In the genomic region with DNA sequence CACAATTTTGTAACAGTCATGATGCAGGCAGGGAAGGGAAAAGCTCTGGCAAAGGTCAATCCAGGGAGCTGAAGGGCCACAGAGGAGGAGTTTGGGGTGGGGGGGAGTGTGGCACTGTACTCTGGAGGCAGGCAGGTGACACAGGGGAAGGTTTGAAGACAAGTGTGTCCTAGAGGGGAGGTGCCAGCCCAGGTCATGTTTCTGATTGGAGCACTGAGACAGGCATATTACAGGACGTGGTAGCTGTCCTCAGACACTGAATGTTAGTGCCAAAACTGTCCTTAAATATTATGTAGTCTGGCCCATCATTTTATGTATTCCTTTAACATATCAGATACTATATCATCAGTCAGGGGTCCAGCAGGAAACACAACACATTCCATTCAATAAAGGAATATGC, we compare ENCODE assay signal across 24 cellular contexts.
A peak's percentile ranks its signal among the peaks of the same experiment; 100 is the strongest.
DNase-seq lines count a peak whose midpoint lies in the region; ATAC-seq, FAIRE-seq and TF ChIP-seq lines count a peak whose summit lies in the region.
"Had no signal": no experiment of that assay in that cellular context is flagged by ENCODE, and none has a peak within 500 bp of the region (broad histone marks: within the 10 kb centered on the region; RNA-seq: fewer than 3 reads in every experiment).

No MANE protein-coding gene starts in this region.

- FAIRE-seq in GM12891 (lab: Jason Lieb, UNC), result no peak
- FAIRE-seq: kidney had no signal

- TF ChIP-seq CTCF in SU-DHL-6 (IDR thresholded peaks at IDR 0.05; ENCODE audit: insufficient read depth, low read length, poor library complexity, severe bottlenecking), result no peak

- peaks cover 64% of the 10 kb centered on the region for H3K4me1 Mint-ChIP-seq in activated CD4-positive, alpha-beta T cell treated with anti-CD3 and anti-CD28 coated beads, Interleukin-2, amount 10 ng/mL, durations not matched to agents 7 days and 5 days
- H3K4me1 Mint-ChIP-seq in activated CD4-positive, alpha-beta T cell treated with anti-CD3 and anti-CD28 coated beads for 36 hours, result peaks cover 65% of the 10 kb centered on the region

- H3K9me3 Mint-ChIP-seq in activated CD4-positive, alpha-beta T cell treated with anti-CD3 and anti-CD28 coated beads, Interleukin-2, amount 10 ng/mL, durations not matched to agents 7 days and 5 days, result no peaks in the 10 kb centered on the region
- H3K9me3 Mint-ChIP-seq in activated CD4-positive, alpha-beta T cell treated with anti-CD3 and anti-CD28 coated beads for 36 hours (ENCODE audit: low read depth), result no peaks in the 10 kb centered on the region
- H3K9me3 Mint-ChIP-seq: activated naive CD8-positive, alpha-beta T cell treated with anti-CD3 and anti-CD28 coated beads for 36 hours; activated T-cell treated with anti-CD3 and anti-CD28 coated beads, Interleukin-2, amount 50 U/mL, for 4 hours; effector memory CD8-positive, alpha-beta T cell had no signal

- H3F3A ChIP-seq in SU-DHL-6 (ENCODE audit: insufficient read depth), result peaks cover 42% of the 10 kb centered on the region

- TF ChIP-seq POLR2A in GM12891 (IDR thresholded peaks at IDR 0.05; ENCODE audit: low read depth, low read length), result no peak

- DNase-seq in activated CD4-positive, alpha-beta T cell treated with anti-CD3 and anti-CD28 coated beads, Interleukin-2, amount 10 ng/mL, durations not matched to agents 7 days and 5 days, result no peak
- DNase-seq in activated CD4-positive, alpha-beta T cell treated with anti-CD3 and anti-CD28 coated beads for 36 hours, result no peak
- DNase-seq in DMS53 (lab: John Stamatoyannopoulos, UW) (peak; percentile 45), posterior vena cava (ENCODE audit: low spot score) (peak; percentile 55), GM12891 (ENCODE audit: insufficient read length, low spot score) (no peak), NCI-H2196 (lab: John Stamatoyannopoulos, UW; ENCODE audit: unreplicated experiment) (no peak)
- DNase-seq: activated CD8-positive, alpha-beta memory T cell treated with anti-CD3 and anti-CD28 coated beads for 24 hours; activated naive CD8-positive, alpha-beta T cell treated with anti-CD3 and anti-CD28 coated beads for 36 hours; activated T-cell treated with anti-CD3 and anti-CD28 coated beads, Interleukin-2, amount 50 U/mL, for 4 hours; effector memory CD8-positive, alpha-beta T cell; esophagus squamous epithelium; Kasumi-1; kidney; NCI-H1092 treated with DMSO at 0.1 percent for 48 hours; NCI-H2081; NCI-H524; ovary; SHP77 treated with DMSO at 0.1 percent for 48 hours had no signal

- H3K27me3 ChIP-seq in SU-DHL-6 (ENCODE audit: low read length), result no peaks in the 10 kb centered on the region
- H3K27me3 ChIP-seq: ovary had no signal

- H3K27me3 Mint-ChIP-seq in activated CD4-positive, alpha-beta T cell treated with anti-CD3 and anti-CD28 coated beads, Interleukin-2, amount 10 ng/mL, durations not matched to agents 7 days and 5 days, result peaks cover 3% of the 10 kb centered on the region
- peaks cover 2% of the 10 kb centered on the region for H3K27me3 Mint-ChIP-seq in activated CD4-positive, alpha-beta T cell treated with anti-CD3 and anti-CD28 coated beads for 36 hours
- H3K27me3 Mint-ChIP-seq: effector memory CD8-positive, alpha-beta T cell had no signal

- ATAC-seq in activated CD4-positive, alpha-beta T cell treated with anti-CD3 and anti-CD28 coated beads for 36 hours, result no peak
- ATAC-seq in esophagus mucosa, result no peak
- ATAC-seq: activated T-cell treated with anti-CD3 and anti-CD28 coated beads, Interleukin-2, amount 50 U/mL, for 4 hours; effector memory CD8-positive, alpha-beta T cell; sciatic nerve had no signal

- H3K9me2 ChIP-seq in SU-DHL-6 (replicated peaks; ENCODE audit: insufficient read depth, low read length), result no peaks in the 10 kb centered on the region

- CTCF ChIA-PET in activated CD4-positive, alpha-beta T cell treated with anti-CD3 and anti-CD28 coated beads, Interleukin-2, amount 10 ng/mL, durations not matched to agents 7 days and 5 days (lab: Charles Lee), result interaction anchor here (1.0 to 2.9 kb wide), 2 partner anchors 9 to 29 kb away, joined by 4 to 9 read pairs; no protein-coding TSS in a partner anchor
- CTCF ChIA-PET in activated CD4-positive, alpha-beta T cell treated with anti-CD3 and anti-CD28 coated beads for 36 hours (lab: Charles Lee), result interaction anchor here (0.8 to 1.4 kb wide), 2 partner anchors 10 to 29 kb away, joined by 3 read pairs; no protein-coding TSS in a partner anchor

- no peaks in the 10 kb centered on the region for H4K20me1 ChIP-seq in SU-DHL-6 (ENCODE audit: low read depth, low read length)

- H3K4me3 Mint-ChIP-seq in activated CD4-positive, alpha-beta T cell treated with anti-CD3 and anti-CD28 coated beads, Interleukin-2, amount 10 ng/mL, durations not matched to agents 7 days and 5 days, result no peak overlapping the region
- H3K4me3 Mint-ChIP-seq in activated CD4-positive, alpha-beta T cell treated with anti-CD3 and anti-CD28 coated beads for 36 hours, result no peak overlapping the region
- H3K4me3 Mint-ChIP-seq: activated naive CD8-positive, alpha-beta T cell treated with anti-CD3 and anti-CD28 coated beads for 36 hours; activated T-cell treated with anti-CD3 and anti-CD28 coated beads, Interleukin-2, amount 50 U/mL, for 4 hours had no signal

- H3K27ac Mint-ChIP-seq in activated CD4-positive, alpha-beta T cell treated with anti-CD3 and anti-CD28 coated beads, Interleukin-2, amount 10 ng/mL, durations not matched to agents 7 days and 5 days, result peak overlapping the region; percentile 42
- no peak overlapping the region for H3K27ac Mint-ChIP-seq in activated CD4-positive, alpha-beta T cell treated with anti-CD3 and anti-CD28 coated beads for 36 hours
- H3K27ac Mint-ChIP-seq: activated naive CD8-positive, alpha-beta T cell treated with anti-CD3 and anti-CD28 coated beads for 36 hours had no signal

- H3K79me2 ChIP-seq in SU-DHL-6 (ENCODE audit: insufficient read depth, low read length), result no peaks in the 10 kb centered on the region

- no peak overlapping the region for H3K4me2 ChIP-seq in SU-DHL-6 (ENCODE audit: low read depth, low read length, poor library complexity, severe bottlenecking)

- peaks cover 6% of the 10 kb centered on the region for H3K36me3 Mint-ChIP-seq in activated CD4-positive, alpha-beta T cell treated with anti-CD3 and anti-CD28 coated beads, Interleukin-2, amount 10 ng/mL, durations not matched to agents 7 days and 5 days (ENCODE audit: low read depth)
- no peaks in the 10 kb centered on the region for H3K36me3 Mint-ChIP-seq in activated CD4-positive, alpha-beta T cell treated with anti-CD3 and anti-CD28 coated beads for 36 hours (ENCODE audit: low read depth)
- H3K36me3 Mint-ChIP-seq: activated naive CD8-positive, alpha-beta T cell treated with anti-CD3 and anti-CD28 coated beads for 36 hours had no signal

- H3K4me3 ChIP-seq in SU-DHL-6 (ENCODE audit: insufficient read depth, low read length, poor library complexity, severe bottlenecking), result no peak overlapping the region
- H3K4me3 ChIP-seq: esophagus squamous epithelium, lung, ovary, thoracic aorta had no signal

- H3K27ac ChIP-seq in SU-DHL-6 (ENCODE audit: low read depth, low read length), result peak overlapping the region; percentile 59
- H3K27ac ChIP-seq: C4-2B, esophagus squamous epithelium, ovary, thoracic aorta had no signal

- no peaks in the 10 kb centered on the region for H3K9me3 ChIP-seq in SU-DHL-6 (ENCODE audit: insufficient read depth, low read length)
- H3K9me3 ChIP-seq: esophagus squamous epithelium, ovary, thoracic aorta had no signal

- intact Hi-C loops in activated CD4-positive, alpha-beta T cell treated with anti-CD3 and anti-CD28 coated beads for 36 hours (cut with DNase I, micrococcal nuclease), result no loop called here
- intact Hi-C loops in posterior vena cava (cut with DNase I), result no loop called here

- no peaks in the 10 kb centered on the region for H3K36me3 ChIP-seq in SU-DHL-6 (ENCODE audit: low read length)
- H3K36me3 ChIP-seq: esophagus squamous epithelium, ovary, thoracic aorta had no signal

- POLR2A ChIA-PET in activated CD4-positive, alpha-beta T cell treated with anti-CD3 and anti-CD28 coated beads, Interleukin-2, amount 10 ng/mL, durations not matched to agents 7 days and 5 days (lab: Charles Lee), result no interaction called here
- POLR2A ChIA-PET in activated CD4-positive, alpha-beta T cell treated with anti-CD3 and anti-CD28 coated beads for 36 hours (lab: Charles Lee), result no interaction called here

- no peak overlapping the region; the same call in 1 of the 2 replicates for H3K9ac ChIP-seq in SU-DHL-6 (ENCODE audit: low read length)

- H2AFZ ChIP-seq in SU-DHL-6 (ENCODE audit: low read depth, low read length, severe bottlenecking), result no peak overlapping the region

TF ChIP-seq in GM12891, 5 proteins besides CTCF, POLR2A, EP300 and RAD21:
- TF ChIP-seq TAF1 (IDR thresholded peaks at IDR 0.05; ENCODE audit: low read depth, low read length), result no peak
- TF ChIP-seq PAX5 (IDR thresholded peaks at IDR 0.05; ENCODE audit: insufficient read depth, low read length, severe bottlenecking), result no peak
- TF ChIP-seq POLR2AphosphoS5 (IDR thresholded peaks at IDR 0.05; ENCODE audit: low read depth, low read length), result no peak
- no peak for TF ChIP-seq SPI1 (IDR thresholded peaks at IDR 0.05; ENCODE audit: low read depth, low read length)
- no peak for TF ChIP-seq POU2F2 (IDR thresholded peaks at IDR 0.05; ENCODE audit: low read depth, low read length)

Comparison
In these comparisons a context has a peak if more than half of its experiments do, and no peak if none do; other contexts are left out.
1. DNase-seq: peak in DMS53 (single experiment) and posterior vena cava (single experiment); none in activated CD4-positive, alpha-beta T cell treated with anti-CD3 and anti-CD28 coated beads, Interleukin-2, amount 10 ng/mL, durations not matched to agents 7 days and 5 days (single experiment), activated CD4-positive, alpha-beta T cell treated with anti-CD3 and anti-CD28 coated beads for 36 hours (single experiment), GM12891 (single experiment) and NCI-H2196 (single experiment).